ENCODE assay signal across 1 cellular context in genomic region chr4:40333921-40334352, GRCh38.
TF ChIP-seq lines count a peak whose summit lies in the region.

No MANE protein-coding gene starts in this region.

TF ChIP-seq in HEK293, 187 proteins besides CTCF, POLR2A, EP300 and RAD21 (continued from another document and continues in another):
- TF ChIP-seq ATF2 (tag by site-specific recombination; IDR thresholded peaks at IDR 0.05; ENCODE audit: low read depth) (peak; percentile 62; the same call in 1 of the 2 replicates), PRDM2 (tag by site-specific recombination; IDR thresholded peaks at IDR 0.05; ENCODE audit: borderline replicate concordance) (no peak), ZNF16 (tag by site-specific recombination; IDR thresholded peaks at IDR 0.05; ENCODE audit: low read depth) (no peak), KLF1 (tag by site-specific recombination; IDR thresholded peaks at IDR 0.05) (peak; percentile 78), ZNF639 (tag by site-specific recombination; IDR thresholded peaks at IDR 0.05) (peak; percentile 82; the same call in 1 of the 2 replicates), WT1 (tag by site-specific recombination; IDR thresholded peaks at IDR 0.05) (peak; percentile 85), ZNF843 (tag by site-specific recombination; IDR thresholded peaks at IDR 0.05) (peak; percentile 92), ZSCAN18 (tag by site-specific recombination; IDR thresholded peaks at IDR 0.05) (no peak), ZBTB48 (tag by site-specific recombination; IDR thresholded peaks at IDR 0.05) (no peak), ZNF610 (tag by site-specific recombination; IDR thresholded peaks at IDR 0.05; ENCODE audit: borderline replicate concordance) (no peak), ZNF394 (tag by site-specific recombination; IDR thresholded peaks at IDR 0.05; ENCODE audit: borderline replicate concordance) (peak; percentile 66), ZNF529 (tag by site-specific recombination; IDR thresholded peaks at IDR 0.05; ENCODE audit: insufficient replicate concordance) (no peak), SETDB1 (IDR thresholded peaks at IDR 0.05; ENCODE audit: insufficient read length, low read length) (no peak), ZNF426 (tag by site-specific recombination; IDR thresholded peaks at IDR 0.05) (no peak), YY1 (tag by site-specific recombination; IDR thresholded peaks at IDR 0.05) (no peak), ZXDB (tag by site-specific recombination; IDR thresholded peaks at IDR 0.05) (peak; percentile 80), SCRT2 (tag by site-specific recombination; IDR thresholded peaks at IDR 0.05) (peak; percentile 85), ZNF670 (tag by site-specific recombination; IDR thresholded peaks at IDR 0.05; ENCODE audit: low read depth) (no peak), KLF16 (tag by site-specific recombination; IDR thresholded peaks at IDR 0.05) (no peak), REST (tag by site-specific recombination; IDR thresholded peaks at IDR 0.05) (no peak), ZFP69B (tag by site-specific recombination; IDR thresholded peaks at IDR 0.05) (peak; percentile 71; the same call in 1 of the 2 replicates), ZNF175 (tag by site-specific recombination; IDR thresholded peaks at IDR 0.05) (no peak), ZNF624 (tag by site-specific recombination; IDR thresholded peaks at IDR 0.05) (no peak), HOXD13 (CRISPR knock-in tag; IDR thresholded peaks at IDR 0.05; ENCODE audit: borderline replicate concordance) (no peak), ZNF658 (tag by site-specific recombination; IDR thresholded peaks at IDR 0.05) (no peak), ZSCAN16 (tag by site-specific recombination; IDR thresholded peaks at IDR 0.05) (no peak), YY2 (tag by site-specific recombination; IDR thresholded peaks at IDR 0.05) (no peak), ZNF155 (tag by site-specific recombination; IDR thresholded peaks at IDR 0.05) (no peak), ZNF837 (tag by site-specific recombination; IDR thresholded peaks at IDR 0.05) (no peak), ZFP41 (tag by site-specific recombination; IDR thresholded peaks at IDR 0.05; ENCODE audit: borderline replicate concordance) (no peak), HOXA7 (CRISPR knock-in tag; IDR thresholded peaks at IDR 0.05; ENCODE audit: borderline replicate concordance) (no peak), ZBTB7A (tag by site-specific recombination; IDR thresholded peaks at IDR 0.05; ENCODE audit: low read depth) (no peak), SCRT1 (tag by site-specific recombination; IDR thresholded peaks at IDR 0.05; ENCODE audit: borderline replicate concordance) (no peak), ZNF26 (tag by site-specific recombination; IDR thresholded peaks at IDR 0.05) (no peak), ZNF791 (tag by site-specific recombination; IDR thresholded peaks at IDR 0.05) (no peak), MYNN (tag by site-specific recombination; IDR thresholded peaks at IDR 0.05; ENCODE audit: borderline replicate concordance) (0 out of 2 replicates have a peak, but pooled peaks have one; percentile 19), ZNF211 (tag by site-specific recombination; IDR thresholded peaks at IDR 0.05; ENCODE audit: low read depth) (no peak), TRIM28 (IDR thresholded peaks at IDR 0.05; ENCODE audit: borderline replicate concordance, low read length) (peak; percentile 74; the same call in 1 of the 2 replicates)
- TF ChIP-seq, protein P1, sequence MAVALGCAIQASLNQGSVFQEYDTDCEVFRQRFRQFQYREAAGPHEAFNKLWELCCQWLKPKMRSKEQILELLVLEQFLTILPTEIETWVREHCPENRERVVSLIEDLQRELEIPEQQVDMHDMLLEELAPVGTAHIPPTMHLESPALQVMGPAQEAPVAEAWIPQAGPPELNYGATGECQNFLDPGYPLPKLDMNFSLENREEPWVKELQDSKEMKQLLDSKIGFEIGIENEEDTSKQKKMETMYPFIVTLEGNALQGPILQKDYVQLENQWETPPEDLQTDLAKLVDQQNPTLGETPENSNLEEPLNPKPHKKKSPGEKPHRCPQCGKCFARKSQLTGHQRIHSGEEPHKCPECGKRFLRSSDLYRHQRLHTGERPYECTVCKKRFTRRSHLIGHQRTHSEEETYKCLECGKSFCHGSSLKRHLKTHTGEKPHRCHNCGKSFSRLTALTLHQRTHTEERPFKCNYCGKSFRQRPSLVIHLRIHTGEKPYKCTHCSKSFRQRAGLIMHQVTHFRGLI (tag by site-specific recombination; IDR thresholded peaks at IDR 0.05) = peak; percentile 45; the same call in 1 of the 2 replicates
- TF ChIP-seq, protein P2, sequence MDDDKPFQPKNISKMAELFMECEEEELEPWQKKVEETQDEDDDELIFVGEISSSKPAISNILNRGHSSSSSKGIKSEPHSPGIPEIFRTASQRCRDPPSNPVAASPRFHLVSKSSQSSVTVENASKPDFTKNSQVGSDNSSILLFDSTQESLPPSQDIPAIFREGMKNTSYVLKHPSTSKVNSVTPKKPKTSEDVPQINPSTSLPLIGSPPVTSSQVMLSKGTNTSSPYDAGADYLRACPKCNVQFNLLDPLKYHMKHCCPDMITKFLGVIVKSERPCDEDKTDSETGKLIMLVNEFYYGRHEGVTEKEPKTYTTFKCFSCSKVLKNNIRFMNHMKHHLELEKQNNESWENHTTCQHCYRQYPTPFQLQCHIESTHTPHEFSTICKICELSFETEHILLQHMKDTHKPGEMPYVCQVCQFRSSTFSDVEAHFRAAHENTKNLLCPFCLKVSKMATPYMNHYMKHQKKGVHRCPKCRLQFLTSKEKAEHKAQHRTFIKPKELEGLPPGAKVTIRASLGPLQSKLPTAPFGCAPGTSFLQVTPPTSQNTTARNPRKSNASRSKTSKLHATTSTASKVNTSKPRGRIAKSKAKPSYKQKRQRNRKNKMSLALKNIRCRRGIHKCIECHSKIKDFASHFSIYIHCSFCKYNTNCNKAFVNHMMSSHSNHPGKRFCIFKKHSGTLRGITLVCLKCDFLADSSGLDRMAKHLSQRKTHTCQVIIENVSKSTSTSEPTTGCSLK (tag by site-specific recombination; IDR thresholded peaks at IDR 0.05) = no peak
- TF ChIP-seq, protein P3, sequence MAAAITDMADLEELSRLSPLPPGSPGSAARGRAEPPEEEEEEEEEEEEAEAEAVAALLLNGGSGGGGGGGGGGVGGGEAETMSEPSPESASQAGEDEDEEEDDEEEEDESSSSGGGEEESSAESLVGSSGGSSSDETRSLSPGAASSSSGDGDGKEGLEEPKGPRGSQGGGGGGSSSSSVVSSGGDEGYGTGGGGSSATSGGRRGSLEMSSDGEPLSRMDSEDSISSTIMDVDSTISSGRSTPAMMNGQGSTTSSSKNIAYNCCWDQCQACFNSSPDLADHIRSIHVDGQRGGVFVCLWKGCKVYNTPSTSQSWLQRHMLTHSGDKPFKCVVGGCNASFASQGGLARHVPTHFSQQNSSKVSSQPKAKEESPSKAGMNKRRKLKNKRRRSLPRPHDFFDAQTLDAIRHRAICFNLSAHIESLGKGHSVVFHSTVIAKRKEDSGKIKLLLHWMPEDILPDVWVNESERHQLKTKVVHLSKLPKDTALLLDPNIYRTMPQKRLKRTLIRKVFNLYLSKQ (tag by site-specific recombination; IDR thresholded peaks at IDR 0.05; ENCODE audit: borderline replicate concordance) = no peak
